In the genomic region with DNA sequence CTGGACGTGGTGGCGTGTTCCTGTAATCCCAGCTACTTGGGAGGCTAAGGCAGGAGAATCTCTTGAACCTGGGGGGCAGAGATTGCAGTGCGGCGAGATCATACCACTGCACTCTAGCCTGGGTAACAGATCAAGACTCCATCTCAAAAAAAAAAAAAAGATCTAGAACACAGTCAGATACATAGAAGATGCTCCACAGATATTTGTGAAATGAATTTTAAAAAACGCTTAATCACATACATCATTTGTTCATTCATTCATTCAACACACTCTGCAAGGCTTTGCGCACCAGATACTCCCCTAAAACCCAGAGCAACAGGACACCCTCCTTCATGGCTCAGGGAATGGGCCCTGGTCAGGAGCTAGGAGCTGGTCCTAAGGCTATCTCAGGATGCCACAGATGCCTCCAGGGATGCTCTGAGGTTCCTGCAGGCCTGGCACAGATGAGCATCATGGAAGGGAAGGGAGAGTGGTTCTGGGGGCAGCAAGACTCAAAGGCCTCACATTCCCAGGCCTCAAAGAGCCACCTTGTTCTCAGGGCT, we compare ENCODE assay signal across 14 cellular contexts. TPM values are rescaled to one million over a fixed set of nuclear protein-coding genes. Genes with fewer than 3 reads are reported as not detected.
DNase-seq lines count a peak whose midpoint lies in the region; ATAC-seq, FAIRE-seq and TF ChIP-seq lines count a peak whose summit lies in the region.
"Had no signal": no experiment of that assay in that cellular context is flagged by ENCODE, and none has a peak within 500 bp of the region (broad histone marks: within the 10 kb centered on the region; RNA-seq: fewer than 3 reads in every experiment).

No MANE protein-coding gene starts in this region.

- peaks cover 26 to 86% of the 10 kb centered on the region in 2 experiments for H3K79me1 ChIP-seq in IMR-90 (ENCODE audit: low read depth in 1 of 2, low read length in 2 of 2)

- no peaks in the 10 kb centered on the region for H3K27me3 ChIP-seq in IMR-90 (ENCODE audit: control insufficient read depth, insufficient read depth, low read length)
- no peaks in the 10 kb centered on the region for H3K27me3 ChIP-seq in mucosa of rectum (ENCODE audit: control insufficient read depth in 2 of 2, insufficient read depth in 2 of 2, low read length in 2 of 2)
- H3K27me3 ChIP-seq in thoracic aorta (replicated peaks; ENCODE audit: insufficient read depth): no peaks in the 10 kb centered on the region
- H3K27me3 ChIP-seq in testis: no peaks in the 10 kb centered on the region

- H2AK9ac ChIP-seq in IMR-90 (replicated peaks; ENCODE audit: low read depth, low read length, poor library complexity): peak overlapping the region; percentile 96

- peaks cover 44% of the 10 kb centered on the region for H3K9me1 ChIP-seq in IMR-90 (ENCODE audit: insufficient read depth, low read length)

- WGBS in IMR-90 (ENCODE audit: extremely low coverage in 2 of 2, insufficient read length in 1 of 2), 2 experiments: no CpG with 5 or more reads among the region's 6 CpGs
- WGBS in testis, 2 donors: 84 to 91% methylated on average over 6 of the region's 6 CpGs

- H2BK120ac ChIP-seq in IMR-90 (ENCODE audit: low read depth, low read length): peak overlapping the region; percentile 100

- H2BK5ac ChIP-seq in IMR-90 (ENCODE audit: low read depth, low read length, poor library complexity, severe bottlenecking): peak overlapping the region; percentile 96

- H3K36me3 Mint-ChIP-seq in chondrocyte (ENCODE audit: low read depth): peaks cover 9% of the 10 kb centered on the region
- H3K36me3 Mint-ChIP-seq: CD4-positive, alpha-beta memory T cell had no signal

- no peaks in the 10 kb centered on the region for H3K27me3 Mint-ChIP-seq in chondrocyte (ENCODE audit: low read depth)
- H3K27me3 Mint-ChIP-seq: CD4-positive, alpha-beta memory T cell had no signal

- H4K20me1 ChIP-seq in IMR-90 (ENCODE audit: insufficient read depth, low read length): 0 out of 2 replicates have a peak, but pooled peaks cover 3% of the 10 kb centered on the region

- H3K36me3 ChIP-seq in IMR-90 (ENCODE audit: control insufficient read depth, insufficient read depth, low read length) (peaks cover 2% of the 10 kb centered on the region; the same call in 1 of the 2 replicates), mucosa of rectum (ENCODE audit: control insufficient read depth in 2 of 2, insufficient read depth in 2 of 2, low read length in 2 of 2) (peaks cover 0 to 2% of the 10 kb centered on the region in 2 donors), thoracic aorta (no peaks in the 10 kb centered on the region), testis (ENCODE audit: low read depth, missing control alignments) (no peaks in the 10 kb centered on the region)

- H2AFZ ChIP-seq in IMR-90 (replicated peaks; ENCODE audit: low read length, poor library complexity): peak overlapping the region; percentile 73

- peak overlapping the region; percentile 99 for H4K91ac ChIP-seq in IMR-90 (ENCODE audit: insufficient read depth, low read depth, low read length)

- no peaks in the 10 kb centered on the region for H3K9me3 Mint-ChIP-seq in chondrocyte (ENCODE audit: low read depth)
- H3K9me3 Mint-ChIP-seq: CD4-positive, alpha-beta memory T cell; central memory CD8-positive, alpha-beta T cell had no signal

- peak overlapping the region; percentile 100 for H3K4ac ChIP-seq in IMR-90 (ENCODE audit: low read depth, low read length)

- dilution Hi-C loops in IMR-90 (cut with HindIII; ENCODE audit: low sequenced_read_pairs, unreplicated experiment): no loop called here

- peak overlapping the region; percentile 100 for H2BK20ac ChIP-seq in IMR-90 (ENCODE audit: low read depth, low read length)

- peak overlapping the region; percentile 40 for H3K18ac ChIP-seq in IMR-90 (ENCODE audit: low read depth, low read length)

- peak overlapping the region; percentile 76 for H3K27ac ChIP-seq in IMR-90 (ENCODE audit: insufficient read depth, low read length)
- peak overlapping the region; percentile 69 to 70 for H3K27ac ChIP-seq in mucosa of rectum (ENCODE audit: low read depth in 2 of 2, low read length in 2 of 2)
- peak overlapping the region; percentile 95 to 99 for H3K27ac ChIP-seq in thoracic aorta
- peak overlapping the region in 1 of 2 donors; percentile 84 for H3K27ac ChIP-seq in testis

- CTCF ChIA-PET in IMR-90 (lab: Yijun Ruan, JAX): no interaction called here

- H3K9ac ChIP-seq in IMR-90 (ENCODE audit: low read depth, low read length) (peak overlapping the region; percentile 40), mucosa of rectum (ENCODE audit: low read depth in 1 of 2, low read length in 2 of 2) (peak overlapping the region; percentile 24 to 54)

- POLR2A ChIA-PET in IMR-90 (lab: Charles Lee; ENCODE audit: unreplicated experiment): interaction anchor here (1.6 kb wide), 1 partner anchor 11 kb away, joined by 3 read pairs; no protein-coding TSS in a partner anchor

- BruUV-seq in IMR-90 (replicated peaks; lab: Mats Ljungman, UMichigan): no TSS peak

- H3K27ac Mint-ChIP-seq in chondrocyte (ENCODE audit: unreplicated experiment): peak overlapping the region; percentile 94
- H3K27ac Mint-ChIP-seq: activated CD4-positive, alpha-beta T cell treated with anti-CD3 and anti-CD28 coated beads for 36 hours had no signal

- H3K23ac ChIP-seq in IMR-90 (ENCODE audit: low read depth, low read length): peak overlapping the region; percentile 100

- FAIRE-seq in H54 (lab: Jason Lieb, UNC): no peak

- H3K56ac ChIP-seq in IMR-90 (ENCODE audit: extremely low read depth, insufficient read depth, low read length): peak overlapping the region; percentile 82; the same call in 1 of the 2 replicates

- peak overlapping the region; percentile 76 to 94 for H4K8ac ChIP-seq in IMR-90 (ENCODE audit: low read depth in 2 of 2, low read length in 2 of 2)

- peak overlapping the region; percentile 99 for H3K14ac ChIP-seq in IMR-90 (replicated peaks; ENCODE audit: low read depth, low read length)

- no peak for TF ChIP-seq POLR2A in IMR-90 (IDR thresholded peaks at IDR 0.05; ENCODE audit: low read depth, low read length)
- no peak for TF ChIP-seq POLR2A in testis (IDR thresholded peaks at IDR 0.05)
- no peak for TF ChIP-seq POLR2A in H54 (IDR thresholded peaks at IDR 0.05; ENCODE audit: low read depth, low read length)

- H2BK15ac ChIP-seq in IMR-90 (ENCODE audit: low read depth, low read length): peak overlapping the region; percentile 91; the same call in 2 of the 3 replicates

- H3K9me3 ChIP-seq in IMR-90 (ENCODE audit: control insufficient read depth, insufficient read depth, low read length) (no peaks in the 10 kb centered on the region), mucosa of rectum (ENCODE audit: control insufficient read depth in 2 of 2, low read length in 2 of 2) (no peaks in the 10 kb centered on the region), thoracic aorta (no peaks in the 10 kb centered on the region), testis (no peaks in the 10 kb centered on the region)

- peaks cover 63% of the 10 kb centered on the region for H3K4me1 ChIP-seq in IMR-90 (ENCODE audit: control insufficient read depth, insufficient read depth, low read length)
- peaks cover 64 to 87% of the 10 kb centered on the region in 2 donors for H3K4me1 ChIP-seq in mucosa of rectum (ENCODE audit: control insufficient read depth in 2 of 2, insufficient read depth in 2 of 2, low read length in 2 of 2)
- H3K4me1 ChIP-seq in thoracic aorta (ENCODE audit: control insufficient read depth in 1 of 2, low read depth in 2 of 2): peaks cover 58 to 98% of the 10 kb centered on the region in 2 donors
- peaks cover 53% of the 10 kb centered on the region for H3K4me1 ChIP-seq in testis

- TF ChIP-seq CTCF in IMR-90 (conservative IDR thresholded peaks at IDR 0.05; ENCODE audit: low read depth, low read length) (no peak), chondrocyte (IDR thresholded peaks at IDR 0.05) (no peak), thoracic aorta (IDR thresholded peaks at IDR 0.05) (no peak), testis (IDR thresholded peaks at IDR 0.05) (no peak)

- peak overlapping the region; percentile 99 for H2AK5ac ChIP-seq in IMR-90 (ENCODE audit: low read depth, low read length)

- TF ChIP-seq RAD21 in IMR-90 (IDR thresholded peaks at IDR 0.05; ENCODE audit: low read length): no peak

- peak overlapping the region; percentile 39; the same call in 1 of the 2 replicates for H3K4me2 ChIP-seq in IMR-90 (ENCODE audit: low read depth, low read length)

- H3K4me1 Mint-ChIP-seq in chondrocyte (ENCODE audit: low read depth): peaks cover 84% of the 10 kb centered on the region
- H3K4me1 Mint-ChIP-seq: central memory CD8-positive, alpha-beta T cell had no signal

- no peak for DNase-seq in IMR-90
- DNase-seq in chondrocyte (ENCODE audit: low spot score): no peak
- no peak for DNase-seq in thoracic aorta (ENCODE audit: low spot score)
- DNase-seq in testis: no peak
- no peak for DNase-seq in NCI-H2107 treated with DMSO at 0.1 percent for 48 hours (lab: John Stamatoyannopoulos, UW; ENCODE audit: unreplicated experiment)
- no peak for DNase-seq in H54 (ENCODE audit: insufficient read length, low spot score)
- DNase-seq: activated CD4-positive, alpha-beta T cell treated with anti-CD3 and anti-CD28 coated beads for 36 hours; CD4-positive, alpha-beta memory T cell had no signal

- ATAC-seq in IMR-90 (ENCODE audit: low read depth) (peak; percentile 6), thoracic aorta (ENCODE audit: insufficient number of reproducible peaks, low FRiP score, low read depth) (no peak), HG03469 (IDR thresholded peaks at IDR 0.05; ENCODE audit: unreplicated experiment) (no peak)
- ATAC-seq: activated CD4-positive, alpha-beta T cell treated with anti-CD3 and anti-CD28 coated beads for 36 hours had no signal

- intact Hi-C loops in IMR-90 (cut with micrococcal nuclease): loop anchor here (10.0 kb wide), 1 partner anchor 146 kb away; the partner anchor contains the start of gene USP48
- intact Hi-C loops in testis (cut with DNase I; ENCODE audit: low total_unique reads): no loop called here

- H4K5ac ChIP-seq in IMR-90 (ENCODE audit: low read depth, low read length): peak overlapping the region; percentile 65

- H3K4me3 ChIP-seq in IMR-90 (ENCODE audit: insufficient read depth, low read depth, low read length) (no peak overlapping the region), mucosa of rectum (ENCODE audit: low read length in 2 of 2) (no peak overlapping the region), thoracic aorta (peak overlapping the region; percentile 44), testis (no peak overlapping the region)

- no peak overlapping the region for H3K4me3 Mint-ChIP-seq in chondrocyte (ENCODE audit: unreplicated experiment)
- H3K4me3 Mint-ChIP-seq: activated CD4-positive, alpha-beta T cell treated with anti-CD3 and anti-CD28 coated beads for 36 hours; CD4-positive, alpha-beta memory T cell; central memory CD8-positive, alpha-beta T cell had no signal

- in situ Hi-C loops in IMR-90 (cut with MboI; ENCODE audit: low sequenced_read_pairs): no loop called here

RNA-seq across cellular contexts. Expression of gene HSPG2, which starts 6.4 kb away (rescaled TPM):
- total RNA-seq in IMR-90 (2012; rRNA removed) (15.8 and 23.3 TPM in 2 replicates), chondrocyte (348 to 488 TPM (median 481 TPM) in 3 replicates), thoracic aorta (100 to 1,000 TPM; 684 to 846 TPM), testis (10 to 100 TPM; 51.8 to 54.2 TPM)
- polyA plus RNA-seq in IMR-90 (2012; rRNA removed) (94.0 and 104 TPM in 2 replicates), testis (ENCODE audit: insufficient read depth, low read depth, low replicate concordance) (72.1 TPM)
- polyA plus RNA-seq in IMR-90 (2012; cell fraction: cytosol; rRNA removed): 74.1 and 160 TPM in 2 replicates
- 187 and 684 TPM in 2 replicates for polyA plus RNA-seq in IMR-90 (2012; cell fraction: nucleus; rRNA removed; ENCODE audit: low replicate concordance)
- polyA plus RNA-seq: CD4-positive, alpha-beta memory T cell had no signal

RNA-seq across cellular contexts. Expression of gene CELA3B, which starts 46.1 kb away (rescaled TPM):
- total RNA-seq in IMR-90 (2012; rRNA removed) (not detected in 2 replicates), chondrocyte (not detected in 3 replicates), thoracic aorta (1 to 10 TPM in 1 of 2 donors, not detected in 1; 2.0 TPM), testis (under 1 TPM in 1 of 2 donors, not detected in 1; 0.63 TPM)
- polyA plus RNA-seq in IMR-90 (2012; rRNA removed) (not detected in 2 replicates), testis (ENCODE audit: insufficient read depth, low read depth, low replicate concordance) (0.34 TPM)
- not detected in 2 replicates for polyA plus RNA-seq in IMR-90 (2012; cell fraction: cytosol; rRNA removed)
- polyA plus RNA-seq in IMR-90 (2012; cell fraction: nucleus; rRNA removed; ENCODE audit: low replicate concordance): not detected in 2 replicates
- total RNA-seq: activated CD4-positive, alpha-beta T cell treated with anti-CD3 and anti-CD28 coated beads for 36 hours; CD4-positive, alpha-beta memory T cell; fibroblast of villous mesenchyme; kidney epithelial cell; renal cortical epithelial cell had no signal
- polyA plus RNA-seq: CD4-positive, alpha-beta memory T cell had no signal
